1 cellular context compared by ENCODE assay signal in the genomic region with DNA sequence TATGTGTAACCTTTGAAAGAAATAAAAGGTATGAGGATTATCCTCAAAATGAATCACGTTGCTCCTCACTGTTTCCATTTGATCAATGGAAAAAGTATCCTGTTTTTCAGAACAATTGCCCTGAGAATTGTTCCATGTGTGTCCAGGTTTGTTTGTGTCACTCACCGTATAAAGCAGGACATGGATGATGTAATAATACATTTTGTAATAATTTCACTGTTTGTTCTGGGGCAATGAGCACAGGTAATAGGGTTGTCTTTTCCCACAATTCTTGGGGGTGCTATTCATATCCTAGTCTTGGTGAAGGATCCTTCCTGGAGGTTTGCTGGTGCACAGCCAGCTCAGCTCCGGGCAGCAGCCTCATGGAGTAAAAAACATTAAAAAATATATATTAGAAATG.
TF ChIP-seq lines count a peak whose summit lies in the region.

No MANE protein-coding gene starts in this region.

TF ChIP-seq in GM23338, 12 proteins besides CTCF, POLR2A, EP300 and RAD21 (continued from another document):
- TF ChIP-seq NANOG (IDR thresholded peaks at IDR 0.05; ENCODE audit: borderline replicate concordance) (no peak), JUNB (IDR thresholded peaks at IDR 0.05; ENCODE audit: unreplicated experiment) (no peak), POLR2AphosphoS5 (IDR thresholded peaks at IDR 0.05; ENCODE audit: low read depth) (no peak), STAT1 (IDR thresholded peaks at IDR 0.05; ENCODE audit: unreplicated experiment) (no peak)
- TF ChIP-seq, protein P1, sequence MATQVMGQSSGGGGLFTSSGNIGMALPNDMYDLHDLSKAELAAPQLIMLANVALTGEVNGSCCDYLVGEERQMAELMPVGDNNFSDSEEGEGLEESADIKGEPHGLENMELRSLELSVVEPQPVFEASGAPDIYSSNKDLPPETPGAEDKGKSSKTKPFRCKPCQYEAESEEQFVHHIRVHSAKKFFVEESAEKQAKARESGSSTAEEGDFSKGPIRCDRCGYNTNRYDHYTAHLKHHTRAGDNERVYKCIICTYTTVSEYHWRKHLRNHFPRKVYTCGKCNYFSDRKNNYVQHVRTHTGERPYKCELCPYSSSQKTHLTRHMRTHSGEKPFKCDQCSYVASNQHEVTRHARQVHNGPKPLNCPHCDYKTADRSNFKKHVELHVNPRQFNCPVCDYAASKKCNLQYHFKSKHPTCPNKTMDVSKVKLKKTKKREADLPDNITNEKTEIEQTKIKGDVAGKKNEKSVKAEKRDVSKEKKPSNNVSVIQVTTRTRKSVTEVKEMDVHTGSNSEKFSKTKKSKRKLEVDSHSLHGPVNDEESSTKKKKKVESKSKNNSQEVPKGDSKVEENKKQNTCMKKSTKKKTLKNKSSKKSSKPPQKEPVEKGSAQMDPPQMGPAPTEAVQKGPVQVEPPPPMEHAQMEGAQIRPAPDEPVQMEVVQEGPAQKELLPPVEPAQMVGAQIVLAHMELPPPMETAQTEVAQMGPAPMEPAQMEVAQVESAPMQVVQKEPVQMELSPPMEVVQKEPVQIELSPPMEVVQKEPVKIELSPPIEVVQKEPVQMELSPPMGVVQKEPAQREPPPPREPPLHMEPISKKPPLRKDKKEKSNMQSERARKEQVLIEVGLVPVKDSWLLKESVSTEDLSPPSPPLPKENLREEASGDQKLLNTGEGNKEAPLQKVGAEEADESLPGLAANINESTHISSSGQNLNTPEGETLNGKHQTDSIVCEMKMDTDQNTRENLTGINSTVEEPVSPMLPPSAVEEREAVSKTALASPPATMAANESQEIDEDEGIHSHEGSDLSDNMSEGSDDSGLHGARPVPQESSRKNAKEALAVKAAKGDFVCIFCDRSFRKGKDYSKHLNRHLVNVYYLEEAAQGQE (IDR thresholded peaks at IDR 0.05; ENCODE audit: unreplicated experiment) = no peak
- TF ChIP-seq, protein P2, sequence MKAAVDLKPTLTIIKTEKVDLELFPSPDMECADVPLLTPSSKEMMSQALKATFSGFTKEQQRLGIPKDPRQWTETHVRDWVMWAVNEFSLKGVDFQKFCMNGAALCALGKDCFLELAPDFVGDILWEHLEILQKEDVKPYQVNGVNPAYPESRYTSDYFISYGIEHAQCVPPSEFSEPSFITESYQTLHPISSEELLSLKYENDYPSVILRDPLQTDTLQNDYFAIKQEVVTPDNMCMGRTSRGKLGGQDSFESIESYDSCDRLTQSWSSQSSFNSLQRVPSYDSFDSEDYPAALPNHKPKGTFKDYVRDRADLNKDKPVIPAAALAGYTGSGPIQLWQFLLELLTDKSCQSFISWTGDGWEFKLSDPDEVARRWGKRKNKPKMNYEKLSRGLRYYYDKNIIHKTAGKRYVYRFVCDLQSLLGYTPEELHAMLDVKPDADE (IDR thresholded peaks at IDR 0.05) = no peak
